In genomic region chr6:165655191-165655590, GRCh38 we compare ENCODE assay signal across 26 cellular contexts.
"Had no signal": no experiment of that assay in that cellular context is flagged by ENCODE, and none has a peak within 500 bp of the region (broad histone marks: within the 10 kb centered on the region; RNA-seq: fewer than 3 reads in every experiment).

No MANE protein-coding gene starts in this region.

- H3K27me3 ChIP-seq: testis, thyroid gland, uterus, vagina had no signal

- H3K4me3 ChIP-seq: stomach, suprapubic skin, testis, thoracic aorta, thyroid gland, tibial artery, tibial nerve, transverse colon, upper lobe of left lung, upper lobe of right lung, uterus, vagina had no signal

- DNase-seq: stimulated activated CD4-positive, alpha-beta T cell treated with anti-CD3 and anti-CD28 coated beads, Interleukin-2, amount 100 ng/mL, for 48 hours; stimulated activated CD4-positive, alpha-beta T cell treated with anti-CD3 and anti-CD28 coated beads, Interleukin-4, amount 100 ng/mL, for 1 hour; stimulated activated CD4-positive, alpha-beta T cell treated with anti-CD3 and anti-CD28 coated beads, Interleukin-4, amount 100 ng/mL, for 24 hours; stimulated activated CD4-positive, alpha-beta T cell treated with anti-CD3 and anti-CD28 coated beads, Interleukin-4, amount 100 ng/mL, for 4 hours; stimulated activated CD8-positive, alpha-beta memory T cell treated with anti-CD3 and anti-CD28 coated beads, Interleukin-4, amount 100 ng/mL, for 48 hours; stimulated activated naive B cell treated with anti-CD40 and anti-IgM and Interleukin-4, amounts not matched to agents 10 μg/mL and 1 μg/mL and 100 μg/mL, for 72 hours; stimulated activated naive CD4-positive, alpha-beta T cell; stimulated activated naive CD4-positive, alpha-beta T cell treated with Interleukin-2 at 50 U/mL for 16 hours; stimulated activated naive CD8-positive, alpha-beta T cell treated with anti-CD3 and anti-CD28 coated beads, Interleukin-15, amount 100 ng/mL, for 72 hours; stimulated activated naive CD8-positive, alpha-beta T cell treated with anti-CD3 and anti-CD28 coated beads, Interleukin-15, Interleukin-2, amounts not matched to agents 100 U/mL and 50 U/mL, for 24 hours; stomach; substantia nigra; testis; thyroid gland; tibial artery; transverse colon; upper lobe of left lung; upper lobe of right lung; uterus had no signal

- H3K9me3 ChIP-seq: stomach, suprapubic skin, testis, thoracic aorta, thyroid gland, tibial artery, tibial nerve, transverse colon, upper lobe of left lung, upper lobe of right lung, uterus, vagina had no signal

- ATAC-seq: stimulated activated effector memory CD8-positive, alpha-beta T cell treated with anti-CD3 and anti-CD28 coated beads, Interleukin-12 subunit alpha, Interleukin-12 subunit beta, amount 100 ng/mL, for 72 hours; stimulated activated memory B cell treated with anti-CD40 and anti-IgM and Interleukin-4, amounts not matched to agents 10 μg/mL and 1 μg/mL and 100 μg/mL, for 72 hours; stimulated activated naive B cell treated with anti-CD40 and anti-IgM and Interleukin-4, amounts not matched to agents 10 μg/mL and 1 μg/mL and 100 μg/mL, for 72 hours; stimulated activated naive CD8-positive, alpha-beta T cell treated with anti-CD3 and anti-CD28 coated beads, Interleukin-15, amount 100 ng/mL, for 72 hours; stimulated activated naive CD8-positive, alpha-beta T cell treated with anti-CD3 and anti-CD28 coated beads, Interleukin-15, Interleukin-2, amounts not matched to agents 100 U/mL and 50 U/mL, for 24 hours; upper lobe of right lung had no signal

- H3K36me3 ChIP-seq: stomach, suprapubic skin, thoracic aorta, thyroid gland, tibial artery, tibial nerve, transverse colon, upper lobe of left lung, upper lobe of right lung, uterus, vagina had no signal

- H3K27ac ChIP-seq: stomach, suprapubic skin, testis, thoracic aorta, thyroid gland, tibial artery, tibial nerve, transverse colon, upper lobe of left lung, upper lobe of right lung, uterus, vagina had no signal

- FAIRE-seq: urothelium cell line had no signal

- H3K4me1 ChIP-seq: testis, upper lobe of right lung, uterus, vagina had no signal
